ENCODE assay signal across 18 cellular contexts in genomic region chr19:54662730-54663129, GRCh38. TPM values are rescaled to one million over a fixed set of nuclear protein-coding genes. Genes with fewer than 3 reads are reported as not detected.
DNase-seq lines count a peak whose midpoint lies in the region; ATAC-seq and TF ChIP-seq lines count a peak whose summit lies in the region.
"Had no signal": no experiment of that assay in that cellular context is flagged by ENCODE, and none has a peak within 500 bp of the region (broad histone marks: within the 10 kb centered on the region; RNA-seq: fewer than 3 reads in every experiment).

Gene LILRB4 (plus strand): TSS chr19:54662985. CDS start chr19:54663034, 49 bp downstream.

- H2BK120ac ChIP-seq in H9 (ENCODE audit: low read depth, low read length, poor library complexity, severe bottlenecking), result no peak within 1 kb of the TSS

- H3T11ph ChIP-seq in H9 (ENCODE audit: low read length), result no peak within 1 kb of the TSS

- H3K27ac Mint-ChIP-seq in H9, result no peak within 1 kb of the TSS
- H3K27ac Mint-ChIP-seq: stimulated activated naive CD8-positive, alpha-beta T cell treated with anti-CD3 and anti-CD28 coated beads, Interleukin-15, Interleukin-2, amounts not matched to agents 100 ng/mL and 50 ng/mL, for 24 hours had no signal

- no peaks in the 10 kb centered on the region for H3K79me1 ChIP-seq in H9 (ENCODE audit: insufficient read depth, low read depth, low read length, poor library complexity, severe bottlenecking)

- no peak within 1 kb of the TSS for H2BK5ac ChIP-seq in H9 (ENCODE audit: insufficient read length, low read length)

- DNase-seq in GM10266 (ENCODE audit: extremely low spot score) (peak; percentile 48), dorsolateral prefrontal cortex (peak in 3 of 10 donors; percentile 16 to 41 (median 37)), putamen (ENCODE audit: low spot score) (peak; percentile 38), NCI-H1436 treated with DMSO at 0.1 percent for 48 hours (lab: John Stamatoyannopoulos, UW) (no peak), GF-D8 (lab: John Stamatoyannopoulos, UW) (no peak), H9 (no peak), NCI-H748 (lab: John Stamatoyannopoulos, UW; ENCODE audit: unreplicated experiment) (no peak)
- DNase-seq: activated CD4-positive, alpha-beta T cell treated with anti-CD3 and anti-CD28 coated beads, Interleukin-2, amount 50 U/mL, for 1 hour; activated gamma-delta T cell; BE2C; NCI-H2081 treated with DMSO at 0.1 percent for 48 hours; T-helper 2 cell had no signal

- H3K23me2 ChIP-seq in H9 (ENCODE audit: insufficient read length, low read depth, low read length, poor library complexity, severe bottlenecking), result no peaks in the 10 kb centered on the region

- peak within 1 kb of the TSS in 31 of 59 donors; percentile 4 to 45 (median 27) for H3K4me3 ChIP-seq in dorsolateral prefrontal cortex

- H3K4me3 Mint-ChIP-seq in H9, result no peak within 1 kb of the TSS
- H3K4me3 Mint-ChIP-seq: stimulated activated naive CD8-positive, alpha-beta T cell treated with anti-CD3 and anti-CD28 coated beads, Interleukin-15, Interleukin-2, amounts not matched to agents 100 ng/mL and 50 ng/mL, for 24 hours had no signal

- intact Hi-C loops in dorsolateral prefrontal cortex (cut with DNase I), result no loop called here

- H3K36me3 Mint-ChIP-seq in H9 (ENCODE audit: insufficient read depth in 1 of 3, low read depth in 3 of 3), result peaks cover 13 to 34% (median 19%) of the 10 kb centered on the region in 3 experiments; a peak in 6 of 7 replicates

- H3K79me2 ChIP-seq in H9 (ENCODE audit: insufficient read depth, low read length), result no peaks in the 10 kb centered on the region

- H2BK20ac ChIP-seq in H9 (ENCODE audit: low read depth, low read length, poor library complexity, severe bottlenecking), result no peak within 1 kb of the TSS

- no CpG with 5 or more reads among the region's 7 CpGs for WGBS in H9 (ENCODE audit: extremely low coverage, insufficient read length, low lambda C conversion rate)

- H3K18ac ChIP-seq in H9 (ENCODE audit: insufficient read length, low read depth, low read length), result no peak within 1 kb of the TSS

- TF ChIP-seq CTCF in GM10266 (IDR thresholded peaks at IDR 0.05; ENCODE audit: control insufficient read depth, insufficient read depth, low read depth, missing control alignments) (no peak), dorsolateral prefrontal cortex (IDR thresholded peaks at IDR 0.05 in 54 of 56, conservative IDR thresholded peaks at IDR 0.05 in 2 of 56; ENCODE audit: low read depth in 1 of 56, partially characterized antibody in 56 of 56) (no peak), H9 (conservative IDR thresholded peaks at IDR 0.05) (no peak)

- H3K27me3 Mint-ChIP-seq in H9 (ENCODE audit: low read depth), result peaks cover 2% of the 10 kb centered on the region; the same call in 1 of the 2 replicates

- H3K14ac ChIP-seq in H9 (ENCODE audit: insufficient read depth, low read length), result no peak within 1 kb of the TSS

- peak; percentile 45 for ATAC-seq in GM21825 (IDR thresholded peaks at IDR 0.05; ENCODE audit: unreplicated experiment)

- H2BK12ac ChIP-seq in H9 (ENCODE audit: insufficient read length, low read depth, low read length), result no peak within 1 kb of the TSS

- H3K27me3 ChIP-seq in dorsolateral prefrontal cortex (peaks cover 0 to 36% (median 2%) of the 10 kb centered on the region in 45 donors), H9 (ENCODE audit: insufficient read depth, low read length) (no peaks in the 10 kb centered on the region)
- H3K27me3 ChIP-seq: BE2C had no signal

- H4K20me1 ChIP-seq in H9 (ENCODE audit: control insufficient read depth, insufficient read depth, insufficient read length), result no peaks in the 10 kb centered on the region

- H4K5ac ChIP-seq in H9 (ENCODE audit: insufficient read length, low read depth, low read length), result no peak within 1 kb of the TSS

- H3K4ac ChIP-seq in H9 (ENCODE audit: low read depth, low read length), result no peak within 1 kb of the TSS

- H3K9me3 Mint-ChIP-seq in H9, result peaks cover 81 to 100% of the 10 kb centered on the region in 2 experiments
- H3K9me3 Mint-ChIP-seq: stimulated activated naive CD8-positive, alpha-beta T cell treated with anti-CD3 and anti-CD28 coated beads, Interleukin-15, Interleukin-2, amounts not matched to agents 100 ng/mL and 50 ng/mL, for 24 hours had no signal

- H4K8ac ChIP-seq in H9 (replicated peaks; ENCODE audit: insufficient read length, low read depth, low read length), result no peak within 1 kb of the TSS

- no peaks in the 10 kb centered on the region for H3K4me1 Mint-ChIP-seq in H9

- no peak within 1 kb of the TSS for H3K27ac ChIP-seq in dorsolateral prefrontal cortex
- no peak within 1 kb of the TSS for H3K27ac ChIP-seq in H9 (ENCODE audit: insufficient read length, low read depth, low read length)
- H3K27ac ChIP-seq: KMS-11 had no signal

- peaks cover 85% of the 10 kb centered on the region for H3K9me3 ChIP-seq in H9 (ENCODE audit: control insufficient read depth, low read depth, low read length)

- no peak within 1 kb of the TSS for H3K23ac ChIP-seq in H9 (ENCODE audit: insufficient read length, low read depth, low read length)

- no peak within 1 kb of the TSS for H2AFZ ChIP-seq in H9 (ENCODE audit: low read length)

- no peak within 1 kb of the TSS for H3K9ac ChIP-seq in H9 (ENCODE audit: extremely low read depth, insufficient read length, low read length)
- H3K9ac ChIP-seq: KMS-11 had no signal

- no peak within 1 kb of the TSS for H3K56ac ChIP-seq in H9 (ENCODE audit: insufficient read length, low read depth, low read length)

- H2AK5ac ChIP-seq in H9 (ENCODE audit: insufficient read length, low read length), result no peak within 1 kb of the TSS

- no peak within 1 kb of the TSS for H3K4me2 ChIP-seq in H9 (ENCODE audit: insufficient read depth, insufficient read length, low read length)
- H3K4me2 ChIP-seq: KMS-11 had no signal

- no peaks in the 10 kb centered on the region for H3K4me1 ChIP-seq in H9 (ENCODE audit: insufficient read depth, low read length)
- H3K4me1 ChIP-seq: BE2C had no signal

- H2BK15ac ChIP-seq in H9 (ENCODE audit: low read depth, low read length), result no peak within 1 kb of the TSS

- H4K91ac ChIP-seq in H9 (ENCODE audit: insufficient read length, low read depth, low read length), result no peak within 1 kb of the TSS

RNA-seq across cellular contexts. Expression of gene LILRB4, which starts in this region (rescaled TPM):
- 10 to 100 TPM in 13 of 120 experiments, 1 to 10 TPM in 107; 1.1 to 15.9 (median 6.0) TPM for total RNA-seq in dorsolateral prefrontal cortex
- total RNA-seq in H9 (2021), result not detected in 2 replicates
- total RNA-seq: bronchial epithelial cell, endothelial cell of umbilical vein, H1 had no signal

Comparison
In these comparisons a context has a peak if more than half of its experiments do, and no peak if none do; other contexts are left out.
1. DNase-seq: peak in GM10266 (single experiment) and putamen (single experiment); none in NCI-H1436 treated with DMSO at 0.1 percent for 48 hours (single experiment), GF-D8 (single experiment), H9 (single experiment) and NCI-H748 (single experiment).